ENCODE assay signal across 1 cellular context in the genomic region with DNA sequence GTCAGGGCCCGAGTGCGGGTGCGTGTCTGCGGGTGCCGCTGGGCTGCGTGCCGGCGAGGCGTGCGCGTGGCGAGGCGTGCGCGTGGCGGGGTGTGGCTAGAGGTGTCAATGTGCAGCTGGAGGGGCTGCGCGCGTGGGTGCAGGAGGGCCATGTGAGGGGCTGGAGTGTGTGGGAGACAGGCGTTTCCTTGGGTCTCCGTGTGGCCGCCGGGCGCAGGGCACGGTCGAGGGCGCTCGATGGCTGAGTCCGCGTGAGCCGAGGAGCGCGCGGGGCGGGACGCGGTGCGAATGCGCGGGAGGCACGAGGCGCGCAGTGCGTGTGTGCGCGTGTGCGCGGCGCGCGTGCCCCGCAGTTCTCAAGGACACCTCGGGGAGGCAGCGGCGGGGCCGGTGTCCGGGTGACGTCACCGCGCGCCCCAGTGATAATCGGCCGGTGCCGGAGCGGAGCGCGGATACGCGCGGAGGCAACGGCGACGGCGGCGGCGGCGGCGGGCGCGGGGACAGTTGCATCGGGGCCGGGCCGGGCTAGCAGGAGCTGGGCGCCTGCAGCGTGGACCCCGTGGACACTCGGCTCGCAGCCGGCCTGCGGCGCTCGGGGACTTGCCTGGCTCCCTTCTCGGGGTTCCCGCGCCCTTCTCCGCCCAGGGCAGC.
TF ChIP-seq lines count a peak whose summit lies in the region.

No MANE protein-coding gene starts in this region.

TF ChIP-seq in SK-N-SH, 30 proteins besides CTCF, POLR2A, EP300 and RAD21 (continued from another document):
- TF ChIP-seq SIN3A (IDR thresholded peaks at IDR 0.05; ENCODE audit: borderline replicate concordance, low read depth, low read length) = no peak
- TF ChIP-seq, protein P1, sequence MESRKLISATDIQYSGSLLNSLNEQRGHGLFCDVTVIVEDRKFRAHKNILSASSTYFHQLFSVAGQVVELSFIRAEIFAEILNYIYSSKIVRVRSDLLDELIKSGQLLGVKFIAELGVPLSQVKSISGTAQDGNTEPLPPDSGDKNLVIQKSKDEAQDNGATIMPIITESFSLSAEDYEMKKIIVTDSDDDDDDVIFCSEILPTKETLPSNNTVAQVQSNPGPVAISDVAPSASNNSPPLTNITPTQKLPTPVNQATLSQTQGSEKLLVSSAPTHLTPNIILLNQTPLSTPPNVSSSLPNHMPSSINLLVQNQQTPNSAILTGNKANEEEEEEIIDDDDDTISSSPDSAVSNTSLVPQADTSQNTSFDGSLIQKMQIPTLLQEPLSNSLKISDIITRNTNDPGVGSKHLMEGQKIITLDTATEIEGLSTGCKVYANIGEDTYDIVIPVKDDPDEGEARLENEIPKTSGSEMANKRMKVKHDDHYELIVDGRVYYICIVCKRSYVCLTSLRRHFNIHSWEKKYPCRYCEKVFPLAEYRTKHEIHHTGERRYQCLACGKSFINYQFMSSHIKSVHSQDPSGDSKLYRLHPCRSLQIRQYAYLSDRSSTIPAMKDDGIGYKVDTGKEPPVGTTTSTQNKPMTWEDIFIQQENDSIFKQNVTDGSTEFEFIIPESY (IDR thresholded peaks at IDR 0.05; ENCODE audit: borderline replicate concordance, low read depth) = no peak
- no peak for TF ChIP-seq EZH2phosphoT487 (IDR thresholded peaks at IDR 0.05; ENCODE audit: borderline replicate concordance, low read depth)
- TF ChIP-seq RCOR1 (IDR thresholded peaks at IDR 0.05; ENCODE audit: low read length) = no peak
- TF ChIP-seq RFX5 (IDR thresholded peaks at IDR 0.05; ENCODE audit: low read length) = no peak
- no peak for TF ChIP-seq YY1 (IDR thresholded peaks at IDR 0.05; ENCODE audit: low read depth)
- TF ChIP-seq CHD2 (IDR thresholded peaks at IDR 0.05; ENCODE audit: low read length, partially characterized antibody) = no peak
- TF ChIP-seq, protein P2, sequence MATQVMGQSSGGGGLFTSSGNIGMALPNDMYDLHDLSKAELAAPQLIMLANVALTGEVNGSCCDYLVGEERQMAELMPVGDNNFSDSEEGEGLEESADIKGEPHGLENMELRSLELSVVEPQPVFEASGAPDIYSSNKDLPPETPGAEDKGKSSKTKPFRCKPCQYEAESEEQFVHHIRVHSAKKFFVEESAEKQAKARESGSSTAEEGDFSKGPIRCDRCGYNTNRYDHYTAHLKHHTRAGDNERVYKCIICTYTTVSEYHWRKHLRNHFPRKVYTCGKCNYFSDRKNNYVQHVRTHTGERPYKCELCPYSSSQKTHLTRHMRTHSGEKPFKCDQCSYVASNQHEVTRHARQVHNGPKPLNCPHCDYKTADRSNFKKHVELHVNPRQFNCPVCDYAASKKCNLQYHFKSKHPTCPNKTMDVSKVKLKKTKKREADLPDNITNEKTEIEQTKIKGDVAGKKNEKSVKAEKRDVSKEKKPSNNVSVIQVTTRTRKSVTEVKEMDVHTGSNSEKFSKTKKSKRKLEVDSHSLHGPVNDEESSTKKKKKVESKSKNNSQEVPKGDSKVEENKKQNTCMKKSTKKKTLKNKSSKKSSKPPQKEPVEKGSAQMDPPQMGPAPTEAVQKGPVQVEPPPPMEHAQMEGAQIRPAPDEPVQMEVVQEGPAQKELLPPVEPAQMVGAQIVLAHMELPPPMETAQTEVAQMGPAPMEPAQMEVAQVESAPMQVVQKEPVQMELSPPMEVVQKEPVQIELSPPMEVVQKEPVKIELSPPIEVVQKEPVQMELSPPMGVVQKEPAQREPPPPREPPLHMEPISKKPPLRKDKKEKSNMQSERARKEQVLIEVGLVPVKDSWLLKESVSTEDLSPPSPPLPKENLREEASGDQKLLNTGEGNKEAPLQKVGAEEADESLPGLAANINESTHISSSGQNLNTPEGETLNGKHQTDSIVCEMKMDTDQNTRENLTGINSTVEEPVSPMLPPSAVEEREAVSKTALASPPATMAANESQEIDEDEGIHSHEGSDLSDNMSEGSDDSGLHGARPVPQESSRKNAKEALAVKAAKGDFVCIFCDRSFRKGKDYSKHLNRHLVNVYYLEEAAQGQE (IDR thresholded peaks at IDR 0.05; ENCODE audit: low read depth, low read length) = no peak
- TF ChIP-seq JUND (IDR thresholded peaks at IDR 0.05) = no peak
- TF ChIP-seq, protein P3, sequence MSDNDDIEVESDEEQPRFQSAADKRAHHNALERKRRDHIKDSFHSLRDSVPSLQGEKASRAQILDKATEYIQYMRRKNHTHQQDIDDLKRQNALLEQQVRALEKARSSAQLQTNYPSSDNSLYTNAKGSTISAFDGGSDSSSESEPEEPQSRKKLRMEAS (IDR thresholded peaks at IDR 0.05; ENCODE audit: low read depth) = no peak
- TF ChIP-seq TCF12 (IDR thresholded peaks at IDR 0.05) = no peak
- TF ChIP-seq MXI1 (IDR thresholded peaks at IDR 0.05; ENCODE audit: low read depth, low read length) = no peak
- no peak for TF ChIP-seq GABPA (IDR thresholded peaks at IDR 0.05; ENCODE audit: low read depth)
- no peak for TF ChIP-seq GATA2 (CRISPR knock-in tag; IDR thresholded peaks at IDR 0.05)
